32 cellular contexts compared by ENCODE assay signal in genomic region chr10:18980084-18980629, GRCh38.
"Had no signal": no experiment of that assay in that cellular context is flagged by ENCODE, and none has a peak within 500 bp of the region (broad histone marks: within the 10 kb centered on the region; RNA-seq: fewer than 3 reads in every experiment).

No MANE protein-coding gene starts in this region.

- ATAC-seq: activated CD8-positive, alpha-beta memory T cell treated with anti-CD3 and anti-CD28 coated beads, Interleukin-2, amount 10 ng/mL, durations not matched to agents 7 days and 5 days; PC-3; Right ventricle myocardium inferior had no signal

- H3K27ac ChIP-seq: brain microvascular endothelial cell, colonic mucosa, RWPE1, WERI-Rb-1 had no signal

- H3K27me3 ChIP-seq: brain microvascular endothelial cell, colonic mucosa had no signal

- H3K4me1 ChIP-seq: colonic mucosa had no signal

- H3K27ac Mint-ChIP-seq: activated CD4-positive, alpha-beta memory T cell treated with anti-CD3 and anti-CD28 coated beads, Interleukin-2, amount 10 ng/mL, durations not matched to agents 7 days and 5 days; activated CD8-positive, alpha-beta memory T cell treated with anti-CD3 and anti-CD28 coated beads, Interleukin-2, amount 10 ng/mL, durations not matched to agents 7 days and 5 days; activated naive CD4-positive, alpha-beta T cell treated with anti-CD3 and anti-CD28 coated beads, Interleukin-2, amount 10 ng/mL, durations not matched to agents 7 days and 5 days; activated naive CD8-positive, alpha-beta T cell had no signal

- H3K4me3 Mint-ChIP-seq: activated CD4-positive, alpha-beta memory T cell treated with anti-CD3 and anti-CD28 coated beads, Interleukin-2, amount 10 ng/mL, durations not matched to agents 7 days and 5 days; activated CD8-positive, alpha-beta memory T cell treated with anti-CD3 and anti-CD28 coated beads, Interleukin-2, amount 10 ng/mL, durations not matched to agents 7 days and 5 days; activated naive CD4-positive, alpha-beta T cell treated with anti-CD3 and anti-CD28 coated beads, Interleukin-2, amount 10 ng/mL, durations not matched to agents 7 days and 5 days; activated naive CD8-positive, alpha-beta T cell had no signal

- H3K36me3 Mint-ChIP-seq: activated CD8-positive, alpha-beta memory T cell treated with anti-CD3 and anti-CD28 coated beads, Interleukin-2, amount 10 ng/mL, durations not matched to agents 7 days and 5 days; activated naive CD4-positive, alpha-beta T cell treated with anti-CD3 and anti-CD28 coated beads, Interleukin-2, amount 10 ng/mL, durations not matched to agents 7 days and 5 days; activated naive CD8-positive, alpha-beta T cell had no signal

- H3K4me3 ChIP-seq: colonic mucosa had no signal

- DNase-seq: activated CD4-positive, alpha-beta memory T cell treated with anti-CD3 and anti-CD28 coated beads, Interleukin-2, amount 10 ng/mL, durations not matched to agents 7 days and 5 days; activated CD4-positive, alpha-beta T cell treated with anti-CD3 and anti-CD28 coated beads for 1 hour; activated CD4-positive, alpha-beta T cell treated with anti-CD3 and anti-CD28 coated beads for 48 hours; activated CD4-positive, CD25-positive, alpha-beta regulatory T cell; activated CD8-positive, alpha-beta memory T cell treated with anti-CD3 and anti-CD28 coated beads for 24 hours; activated CD8-positive, alpha-beta memory T cell treated with anti-CD3 and anti-CD28 coated beads, Interleukin-2, amount 10 ng/mL, durations not matched to agents 7 days and 5 days; activated CD8-positive, alpha-beta memory T cell treated with anti-CD3 and anti-CD28 coated beads, Interleukin-2, amount 50 U/mL, for 48 hours; activated effector memory CD4-positive, alpha-beta T cell treated with Interleukin-2 at 50 U/mL for 16 hours; activated naive CD4-positive, alpha-beta T cell treated with anti-CD3 and anti-CD28 coated beads, Interleukin-2, amount 10 ng/mL, durations not matched to agents 7 days and 5 days; activated T-cell treated with anti-CD3 and anti-CD28 coated beads, Interleukin-2, amount 50 U/mL, for 48 hours; amniotic stem cell; aorta; brain microvascular endothelial cell; central memory CD4-positive, alpha-beta T cell; colonic mucosa; NCI-H1105; NCI-H1417 treated with DMSO at 0.1 percent for 48 hours; NCI-H1694; NCI-H1930; NCI-H2081 treated with DMSO at 0.1 percent for 48 hours; NCI-H345; NCI-H524 treated with DMSO at 0.1 percent for 48 hours; PC-3; SIG-M5; SW 1271; T-helper 1 cell; T-helper 2 cell; T1000; WERI-Rb-1 had no signal

- H3K9me3 ChIP-seq: colonic mucosa had no signal

- H3K36me3 ChIP-seq: brain microvascular endothelial cell, colonic mucosa, WERI-Rb-1 had no signal

- H3K4me1 Mint-ChIP-seq: activated naive CD4-positive, alpha-beta T cell treated with anti-CD3 and anti-CD28 coated beads, Interleukin-2, amount 10 ng/mL, durations not matched to agents 7 days and 5 days had no signal

- H3K27me3 Mint-ChIP-seq: activated CD4-positive, alpha-beta memory T cell treated with anti-CD3 and anti-CD28 coated beads, Interleukin-2, amount 10 ng/mL, durations not matched to agents 7 days and 5 days; activated CD8-positive, alpha-beta memory T cell treated with anti-CD3 and anti-CD28 coated beads, Interleukin-2, amount 10 ng/mL, durations not matched to agents 7 days and 5 days; activated naive CD4-positive, alpha-beta T cell treated with anti-CD3 and anti-CD28 coated beads, Interleukin-2, amount 10 ng/mL, durations not matched to agents 7 days and 5 days; activated naive CD8-positive, alpha-beta T cell had no signal
